ENCODE assay signal across 12 cellular contexts in genomic region chr10:87578799-87579401, GRCh38.
A peak's percentile ranks its signal among the peaks of the same experiment; 100 is the strongest.
DNase-seq lines count a peak whose midpoint lies in the region; ATAC-seq, FAIRE-seq and TF ChIP-seq lines count a peak whose summit lies in the region.
"Had no signal": no experiment of that assay in that cellular context is flagged by ENCODE, and none has a peak within 500 bp of the region (broad histone marks: within the 10 kb centered on the region; RNA-seq: fewer than 3 reads in every experiment).

No MANE protein-coding gene starts in this region.

- DNase-seq in GM12891 (ENCODE audit: insufficient read length, low spot score) = no peak
- DNase-seq in Peyer's patch = peak in 2 of 3 donors; percentile 65
- DNase-seq in fibroblast of pulmonary artery (ENCODE audit: low read depth) = peak; percentile 41
- peak; percentile 8 for DNase-seq in osteoblast (ENCODE audit: insufficient read length, low spot score, missing footprints)
- DNase-seq in NCI-H1436 treated with DMSO at 0.1 percent for 48 hours (lab: John Stamatoyannopoulos, UW) = no peak
- no peak for DNase-seq in NCI-H446 treated with DMSO at 0.1 percent for 48 hours (lab: John Stamatoyannopoulos, UW)
- no peak for DNase-seq in NCI-H2227 treated with DMSO at 0.1 percent for 48 hours (lab: John Stamatoyannopoulos, UW)
- DNase-seq: NCI-H226, SHP77 treated with DMSO at 0.1 percent for 48 hours had no signal

- peak overlapping the region; percentile 88 for H3K4me2 ChIP-seq in osteoblast (ENCODE audit: insufficient read depth, low read length)
- H3K4me2 ChIP-seq: BLaER1 had no signal

- no peaks in the 10 kb centered on the region for H3K27me3 ChIP-seq in Peyer's patch
- no peaks in the 10 kb centered on the region for H3K27me3 ChIP-seq in osteoblast (ENCODE audit: insufficient read depth, low read length)
- H3K27me3 ChIP-seq: BLaER1 had no signal

- H4K20me1 ChIP-seq in osteoblast (ENCODE audit: insufficient read depth, low read length) = no peaks in the 10 kb centered on the region
- H4K20me1 ChIP-seq: BLaER1 had no signal

- peak; percentile 75 for FAIRE-seq in GM12891 (lab: Jason Lieb, UNC)

- H3K27ac ChIP-seq in Peyer's patch (peak overlapping the region in 3 of 4 donors; percentile 40 to 76 (median 65)), osteoblast (ENCODE audit: low read depth, low read length) (peak overlapping the region; percentile 76)
- H3K27ac ChIP-seq: BLaER1, epithelial cell of prostate had no signal

- TF ChIP-seq POLR2A in GM12891 (IDR thresholded peaks at IDR 0.05; ENCODE audit: low read depth, low read length) (no peak), Peyer's patch (IDR thresholded peaks at IDR 0.05) (no peak)

- H3K36me3 ChIP-seq in Peyer's patch (no peaks in the 10 kb centered on the region), osteoblast (ENCODE audit: insufficient read depth, low read length) (no peaks in the 10 kb centered on the region)
- H3K36me3 ChIP-seq: BLaER1 had no signal

- ATAC-seq in HG02571 (IDR thresholded peaks at IDR 0.05; ENCODE audit: unreplicated experiment) = no peak

- H3K9me3 ChIP-seq in Peyer's patch (no peaks in the 10 kb centered on the region), osteoblast (ENCODE audit: low read depth, low read length) (no peaks in the 10 kb centered on the region)
- H3K9me3 ChIP-seq: BLaER1 had no signal

- peak overlapping the region in 2 of 4 donors; percentile 0 to 9 for H3K4me3 ChIP-seq in Peyer's patch
- H3K4me3 ChIP-seq in fibroblast of pulmonary artery (replicated peaks; ENCODE audit: low read depth, low read length) = no peak overlapping the region
- peak overlapping the region; percentile 54 for H3K4me3 ChIP-seq in osteoblast (ENCODE audit: insufficient read depth, low read length)
- H3K4me3 ChIP-seq: BLaER1 had no signal

- H3K4me1 ChIP-seq in Peyer's patch = peaks cover 0 to 22% (median 2%) of the 10 kb centered on the region in 4 donors
- H3K4me1 ChIP-seq in osteoblast (ENCODE audit: insufficient read depth, low read length) = peaks cover 17% of the 10 kb centered on the region
- H3K4me1 ChIP-seq: BLaER1 had no signal

- peak overlapping the region; percentile 75 for H2AFZ ChIP-seq in osteoblast (ENCODE audit: low read length)

- TF ChIP-seq CTCF in Peyer's patch (IDR thresholded peaks at IDR 0.05) (no peak), fibroblast of pulmonary artery (IDR thresholded peaks at IDR 0.05; ENCODE audit: low read length, missing control alignments) (no peak), osteoblast (IDR thresholded peaks at IDR 0.05; ENCODE audit: extremely low read depth, low read depth, low read length) (no peak)

- no peaks in the 10 kb centered on the region for H3K79me2 ChIP-seq in osteoblast (ENCODE audit: insufficient read depth, low read length)

TF ChIP-seq in GM12891, 5 proteins besides CTCF, POLR2A, EP300 and RAD21:
- TF ChIP-seq SPI1 (IDR thresholded peaks at IDR 0.05; ENCODE audit: low read depth, low read length) (no peak), POLR2AphosphoS5 (IDR thresholded peaks at IDR 0.05; ENCODE audit: low read depth, low read length) (no peak), POU2F2 (IDR thresholded peaks at IDR 0.05; ENCODE audit: low read depth, low read length) (no peak), TAF1 (IDR thresholded peaks at IDR 0.05; ENCODE audit: low read depth, low read length) (no peak), PAX5 (IDR thresholded peaks at IDR 0.05; ENCODE audit: insufficient read depth, low read length, severe bottlenecking) (no peak)

Comparison
In these comparisons a context has a peak if more than half of its experiments do, and no peak if none do; other contexts are left out.
1. DNase-seq: peak in Peyer's patch (2 of 3), fibroblast of pulmonary artery (single experiment) and osteoblast (single experiment); none in GM12891 (single experiment), NCI-H1436 treated with DMSO at 0.1 percent for 48 hours (single experiment), NCI-H446 treated with DMSO at 0.1 percent for 48 hours (single experiment) and NCI-H2227 treated with DMSO at 0.1 percent for 48 hours (single experiment).